ENCODE assay signal across 8 cellular contexts in genomic region chr11:65612691-65613090, GRCh38. TPM values are rescaled to one million over a fixed set of nuclear protein-coding genes. Genes with fewer than 3 reads are reported as not detected.
DNase-seq lines count a peak whose midpoint lies in the region; ATAC-seq and TF ChIP-seq lines count a peak whose summit lies in the region.

No MANE protein-coding gene starts in this region.

- CTCF ChIA-PET in activated CD4-positive, alpha-beta memory T cell treated with anti-CD3 and anti-CD28 coated beads, Interleukin-2, amount 10 ng/mL, durations not matched to agents 7 days and 5 days (lab: Charles Lee) = interaction anchor here (0.6 to 2.0 kb wide), 4 partner anchors 18 to 288 kb away, joined by 4 to 9 read pairs (median 6); no protein-coding TSS in a partner anchor

- H3K79me2 ChIP-seq in hepatocyte = peaks cover 71% of the 10 kb centered on the region

- H3K27ac Mint-ChIP-seq in activated CD4-positive, alpha-beta memory T cell treated with anti-CD3 and anti-CD28 coated beads, Interleukin-2, amount 10 ng/mL, durations not matched to agents 7 days and 5 days = peak overlapping the region; percentile 95

- no peak overlapping the region for H2AFZ ChIP-seq in hepatocyte

- no peak for DNase-seq in HAP-1 (ENCODE audit: low spot score in 2 of 2)
- DNase-seq in activated CD4-positive, alpha-beta memory T cell treated with anti-CD3 and anti-CD28 coated beads, Interleukin-2, amount 10 ng/mL, durations not matched to agents 7 days and 5 days = no peak
- DNase-seq in hepatocyte (ENCODE audit: low spot score) = no peak
- peak; percentile 78 for DNase-seq in spleen
- no peak for DNase-seq in HCEC 1CT
- DNase-seq in NCI-H82 treated with DMSO at 0.1 percent for 48 hours (lab: John Stamatoyannopoulos, UW; ENCODE audit: unreplicated experiment) = no peak

- H3K4me1 Mint-ChIP-seq in activated CD4-positive, alpha-beta memory T cell treated with anti-CD3 and anti-CD28 coated beads, Interleukin-2, amount 10 ng/mL, durations not matched to agents 7 days and 5 days = peaks cover 63% of the 10 kb centered on the region

- H4K20me1 ChIP-seq in hepatocyte (ENCODE audit: insufficient read depth, poor library complexity, severe bottlenecking) = peaks cover 55% of the 10 kb centered on the region

- H3K27ac ChIP-seq in hepatocyte (no peak overlapping the region), spleen (peak overlapping the region; percentile 51 to 99 (median 97))

- peak overlapping the region; percentile 97 for H3K4me3 Mint-ChIP-seq in activated CD4-positive, alpha-beta memory T cell treated with anti-CD3 and anti-CD28 coated beads, Interleukin-2, amount 10 ng/mL, durations not matched to agents 7 days and 5 days

- H3K36me3 ChIP-seq in HAP-1 (replicated peaks) = peaks cover 11% of the 10 kb centered on the region
- H3K36me3 ChIP-seq in hepatocyte (replicated peaks; ENCODE audit: insufficient read depth, low read depth) = no peaks in the 10 kb centered on the region
- H3K36me3 ChIP-seq in spleen = peaks cover 0 to 62% (median 38%) of the 10 kb centered on the region in 6 donors

- WGBS in hepatocyte (ENCODE audit: low lambda C conversion rate, missing lambda C conversion rate) = 94% methylated on average over 7 of the region's 7 CpGs
- 18 to 43% (median 30%) methylated on average over 3 to 7 of the region's 7 CpGs for WGBS in spleen, 5 donors

- H3K4me3 ChIP-seq in HAP-1 (peak overlapping the region; percentile 86; the same call in 1 of the 2 replicates), hepatocyte (no peak overlapping the region), spleen (peak overlapping the region; percentile 84 to 97 (median 95))

- no peaks in the 10 kb centered on the region for H3K27me3 ChIP-seq in HAP-1 (ENCODE audit: low read depth)
- H3K27me3 ChIP-seq in hepatocyte = no peaks in the 10 kb centered on the region
- no peaks in the 10 kb centered on the region for H3K27me3 ChIP-seq in spleen (replicated peaks in 1 of 7)

- peaks cover 9% of the 10 kb centered on the region for H3K4me1 ChIP-seq in HAP-1
- H3K4me1 ChIP-seq in hepatocyte (ENCODE audit: insufficient read depth) = peaks cover 26% of the 10 kb centered on the region
- peaks cover 55 to 80% (median 70%) of the 10 kb centered on the region in 6 donors for H3K4me1 ChIP-seq in spleen

- intact Hi-C loops in spleen (cut with DNase I; ENCODE audit: low total_unique reads) = no loop called here

- no peaks in the 10 kb centered on the region for H3K9me3 ChIP-seq in HAP-1
- H3K9me3 ChIP-seq in hepatocyte (ENCODE audit: low read depth) = no peaks in the 10 kb centered on the region
- H3K9me3 ChIP-seq in spleen = no peaks in the 10 kb centered on the region

- peaks cover 52% of the 10 kb centered on the region for H3K36me3 Mint-ChIP-seq in activated CD4-positive, alpha-beta memory T cell treated with anti-CD3 and anti-CD28 coated beads, Interleukin-2, amount 10 ng/mL, durations not matched to agents 7 days and 5 days (ENCODE audit: low read depth)

- in situ Hi-C loops in HAP-1 (cut with MboI; ENCODE audit: low sequenced_read_pairs) = no loop called here

- H3K9me3 Mint-ChIP-seq in activated CD4-positive, alpha-beta memory T cell treated with anti-CD3 and anti-CD28 coated beads, Interleukin-2, amount 10 ng/mL, durations not matched to agents 7 days and 5 days = no peaks in the 10 kb centered on the region

- TF ChIP-seq CTCF in hepatocyte (IDR thresholded peaks at IDR 0.05; ENCODE audit: poor library complexity) (no peak), spleen (IDR thresholded peaks at IDR 0.05 in 8 of 11, conservative IDR thresholded peaks at IDR 0.05 in 3 of 11) (no peak)

- H3K4me2 ChIP-seq in hepatocyte = peak overlapping the region; percentile 88

- H3K27me3 Mint-ChIP-seq in activated CD4-positive, alpha-beta memory T cell treated with anti-CD3 and anti-CD28 coated beads, Interleukin-2, amount 10 ng/mL, durations not matched to agents 7 days and 5 days = no peaks in the 10 kb centered on the region

- POLR2A ChIA-PET in activated CD4-positive, alpha-beta memory T cell treated with anti-CD3 and anti-CD28 coated beads, Interleukin-2, amount 10 ng/mL, durations not matched to agents 7 days and 5 days (lab: Charles Lee) = interaction anchor here (0.7 to 6.9 kb wide), 18 partner anchors 9 to 247 kb away, joined by 3 to 82 read pairs (median 5); partner anchors contain the start of genes EHBP1L1, FAM89B, FRMD8 and KCNK7

- TF ChIP-seq POLR2A in spleen (IDR thresholded peaks at IDR 0.05) = no peak

- H3K9me2 ChIP-seq in hepatocyte (replicated peaks; ENCODE audit: insufficient read depth) = no peaks in the 10 kb centered on the region

- ATAC-seq in HG02588 (IDR thresholded peaks at IDR 0.05; ENCODE audit: unreplicated experiment) (no peak), HG03565 (IDR thresholded peaks at IDR 0.05; ENCODE audit: unreplicated experiment) (no peak)

RNA-seq across cellular contexts. Expression of gene MAP3K11, which starts 1.3 kb away (rescaled TPM):
- 10 to 100 TPM; 67.2 to 71.8 TPM for total RNA-seq in activated CD4-positive, alpha-beta memory T cell treated with anti-CD3 and anti-CD28 coated beads, Interleukin-2, amount 10 ng/mL, durations not matched to agents 7 days and 5 days
- total RNA-seq in hepatocyte (39.3 and 40.5 TPM in 2 replicates), spleen (100 to 1,000 TPM in 3 of 7 donors, 10 to 100 TPM in 4; 93.5 to 158 (median 99.9) TPM)
- polyA plus RNA-seq in hepatocyte (55.3 and 59.5 TPM in 2 replicates), spleen (100 to 1,000 TPM in 1 of 3 donors, 10 to 100 TPM in 2; 29.4 to 109 (median 97.7) TPM)

RNA-seq across cellular contexts. Expression of gene PCNX3, which starts 2.9 kb away (rescaled TPM):
- 10 to 100 TPM; 39.8 to 40.3 TPM for total RNA-seq in activated CD4-positive, alpha-beta memory T cell treated with anti-CD3 and anti-CD28 coated beads, Interleukin-2, amount 10 ng/mL, durations not matched to agents 7 days and 5 days
- total RNA-seq in hepatocyte = 22.2 and 27.4 TPM in 2 replicates
- polyA plus RNA-seq in hepatocyte = 17.6 and 20.0 TPM in 2 replicates
- total RNA-seq in spleen = 10 to 100 TPM; 38.6 to 51.3 (median 47.4) TPM
- 10 to 100 TPM in 2 of 3 donors, 1 to 10 TPM in 1; 9.2 to 24.9 (median 17.7) TPM for polyA plus RNA-seq in spleen

RNA-seq across cellular contexts. Expression of gene KCNK7, which starts 17.1 kb away (rescaled TPM):
- 1 to 10 TPM in 1 of 2 experiments, under 1 TPM in 1; 0.80 to 1.0 TPM for total RNA-seq in activated CD4-positive, alpha-beta memory T cell treated with anti-CD3 and anti-CD28 coated beads, Interleukin-2, amount 10 ng/mL, durations not matched to agents 7 days and 5 days
- total RNA-seq in hepatocyte (not detected in 2 replicates), spleen (1 to 10 TPM in 4 of 7 donors, under 1 TPM in 3; 0.63 to 3.2 (median 1.1) TPM)
- polyA plus RNA-seq in hepatocyte (0.37 TPM in 1 of 2 replicates, not detected in the other), spleen (1 to 10 TPM; 1.9 to 6.2 (median 2.9) TPM)

RNA-seq across cellular contexts. Expression of gene SIPA1, which starts 25.2 kb away (rescaled TPM):
- 100 to 1,000 TPM; 201 to 205 TPM for total RNA-seq in activated CD4-positive, alpha-beta memory T cell treated with anti-CD3 and anti-CD28 coated beads, Interleukin-2, amount 10 ng/mL, durations not matched to agents 7 days and 5 days
- 15.6 and 19.1 TPM in 2 replicates for total RNA-seq in hepatocyte
- polyA plus RNA-seq in hepatocyte = 35.2 and 42.9 TPM in 2 replicates
- 100 to 1,000 TPM; 167 to 308 (median 255) TPM for total RNA-seq in spleen
- 100 to 1,000 TPM; 269 to 423 (median 327) TPM for polyA plus RNA-seq in spleen

RNA-seq across cellular contexts. Expression of gene EHBP1L1, which starts 36.8 kb away (rescaled TPM):
- 100 to 1,000 TPM; 118 to 119 TPM for total RNA-seq in activated CD4-positive, alpha-beta memory T cell treated with anti-CD3 and anti-CD28 coated beads, Interleukin-2, amount 10 ng/mL, durations not matched to agents 7 days and 5 days
- total RNA-seq in hepatocyte (8.4 and 20.9 TPM in 2 replicates), spleen (100 to 1,000 TPM; 151 to 365 (median 242) TPM)
- polyA plus RNA-seq in hepatocyte (12.5 and 18.1 TPM in 2 replicates), spleen (100 to 1,000 TPM in 2 of 3 donors, 10 to 100 TPM in 1; 44.3 to 174 (median 116) TPM)
